10 cellular contexts compared by ENCODE assay signal in the genomic region with DNA sequence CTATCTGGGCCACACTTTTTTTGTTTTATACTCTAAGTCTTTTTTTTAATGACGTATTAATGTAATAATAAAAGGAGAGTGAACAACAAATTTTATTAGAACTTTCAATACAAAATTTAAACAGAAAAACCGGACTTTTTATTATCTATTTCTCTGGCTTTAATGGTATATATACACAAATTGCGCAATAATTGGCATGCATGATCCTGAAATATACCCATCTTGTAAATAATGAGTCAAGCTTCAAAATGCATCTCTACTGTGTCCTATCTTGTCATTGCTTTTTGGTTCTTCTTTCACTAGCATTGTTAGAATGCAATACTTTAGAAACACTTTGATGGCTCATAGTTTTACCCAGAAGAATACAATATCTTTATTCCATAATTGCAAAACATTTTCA.
"Had no signal": no experiment of that assay in that cellular context is flagged by ENCODE, and none has a peak within 500 bp of the region (broad histone marks: within the 10 kb centered on the region; RNA-seq: fewer than 3 reads in every experiment).

No MANE protein-coding gene starts in this region.

- DNase-seq: GM23248, GOT3, H9, HFFc6, KBM-7 had no signal

- H3K36me3 Mint-ChIP-seq: IgD-negative memory B cell had no signal

- H3K4me3 ChIP-seq: GM23248 had no signal

- FAIRE-seq: H54 had no signal

- ATAC-seq: HCT116 had no signal

- H3K27ac Mint-ChIP-seq: H9, HFFc6, IgD-negative memory B cell had no signal

- H3K27ac ChIP-seq: GM23248, HL-60, KMS-11 had no signal

- H2AFZ ChIP-seq: GM23248 had no signal

- H3K9ac ChIP-seq: GM23248, KMS-11 had no signal

- H3K4me3 Mint-ChIP-seq: H9, HFFc6, IgD-negative memory B cell had no signal

- H3K4me2 ChIP-seq: KMS-11 had no signal

- H3K27me3 Mint-ChIP-seq: IgD-negative memory B cell had no signal

- H3K4me1 Mint-ChIP-seq: H9, IgD-negative memory B cell had no signal
